ENCODE assay signal across 15 cellular contexts in genomic region chr20:54479138-54479906, GRCh38. TPM values are rescaled to one million over a fixed set of nuclear protein-coding genes. Genes with fewer than 3 reads are reported as not detected.
DNase-seq lines count a peak whose midpoint lies in the region; ATAC-seq, FAIRE-seq and TF ChIP-seq lines count a peak whose summit lies in the region.
"Had no signal": no experiment of that assay in that cellular context is flagged by ENCODE, and none has a peak within 500 bp of the region (broad histone marks: within the 10 kb centered on the region; RNA-seq: fewer than 3 reads in every experiment).

No MANE protein-coding gene starts in this region.

- H3K27me3 ChIP-seq in HepG2 (ENCODE audit: control insufficient read depth in 1 of 2, insufficient read depth in 2 of 2, low read length in 2 of 2) (peaks cover 1 to 22% of the 10 kb centered on the region in 2 experiments; a peak in 4 of 5 replicates), right lobe of liver (peaks cover 0 to 25% of the 10 kb centered on the region in 2 donors), endothelial cell of umbilical vein (ENCODE audit: control insufficient read depth in 2 of 2, insufficient read depth in 2 of 2, low read length in 2 of 2) (peaks cover 4 to 16% of the 10 kb centered on the region in 2 experiments), tibial artery (peaks cover 0 to 15% of the 10 kb centered on the region in 2 donors)

- H3K27ac ChIP-seq in HepG2 (ENCODE audit: extremely low read length, insufficient read depth, low read length) = no peak overlapping the region
- H3K27ac ChIP-seq in right lobe of liver = no peak overlapping the region
- no peak overlapping the region for H3K27ac ChIP-seq in endothelial cell of umbilical vein (ENCODE audit: insufficient read depth, low read depth, low read length)
- no peak overlapping the region for H3K27ac ChIP-seq in tibial artery
- H3K27ac ChIP-seq: coronary artery had no signal

- POLR2A ChIA-PET in HepG2 (lab: Yijun Ruan, JAX) (no interaction called here), endothelial cell of umbilical vein (lab: Charles Lee) (no interaction called here)

- H2AFZ ChIP-seq in HepG2 (ENCODE audit: low read length) = no peak overlapping the region
- no peak overlapping the region for H2AFZ ChIP-seq in endothelial cell of umbilical vein (ENCODE audit: low read depth, low read length)

- no peaks in the 10 kb centered on the region for H3K9me1 ChIP-seq in endothelial cell of umbilical vein (replicated peaks; ENCODE audit: control insufficient read depth, extremely low read depth, insufficient read depth, low read length)

- H4K20me1 ChIP-seq in HepG2 (ENCODE audit: insufficient read depth, low read length) (no peaks in the 10 kb centered on the region), endothelial cell of umbilical vein (replicated peaks; ENCODE audit: control insufficient read depth, extremely low read depth, insufficient read depth, low read length) (no peaks in the 10 kb centered on the region)

- BruUV-seq in HepG2 (replicated peaks; lab: Mats Ljungman, UMichigan) = no TSS peak
- BruUV-seq in endothelial cell of umbilical vein (replicated peaks; lab: Mats Ljungman, UMichigan) = no TSS peak

- 10% methylated on average over 9 of the region's 9 CpGs for WGBS in HepG2 (ENCODE audit: low lambda C conversion rate)
- 30% methylated on average over 9 of the region's 9 CpGs for WGBS in right lobe of liver (ENCODE audit: insufficient coverage, low coverage, low lambda C conversion rate, missing lambda C conversion rate)

- H3K4me1 ChIP-seq in HepG2 (ENCODE audit: insufficient read depth, low read length) (no peaks in the 10 kb centered on the region), right lobe of liver (no peaks in the 10 kb centered on the region), endothelial cell of umbilical vein (ENCODE audit: control insufficient read depth, extremely low read depth, insufficient read depth, low read length) (peaks cover 9% of the 10 kb centered on the region), tibial artery (peaks cover 0 to 22% (median 7%) of the 10 kb centered on the region in 4 donors)

- TF ChIP-seq POLR2A in HepG2 (IDR thresholded peaks at IDR 0.05; ENCODE audit: insufficient read depth in 1 of 2, low read depth in 2 of 2, low read length in 2 of 2) (no peak), right lobe of liver (IDR thresholded peaks at IDR 0.05) (no peak), endothelial cell of umbilical vein (IDR thresholded peaks at IDR 0.05; ENCODE audit: low read depth, low read length) (no peak)

- CTCF ChIA-PET in HepG2 (lab: Yijun Ruan, JAX; ENCODE audit: low intra/inter-chr PET ratio, low total read pairs) = interaction anchor here (2.1 kb wide), 1 partner anchor 167 kb away, joined by 8 read pairs; no protein-coding TSS in a partner anchor
- CTCF ChIA-PET in endothelial cell of umbilical vein (lab: Charles Lee) = no interaction called here

- dilution Hi-C loops in endothelial cell of umbilical vein (cut with MboI; ENCODE audit: extremely low pct_ligation_motif_present, low sequenced_read_pairs) = no loop called here

- no peak overlapping the region for H3K9ac ChIP-seq in HepG2 (ENCODE audit: insufficient read depth, low read depth, low read length)
- no peak overlapping the region for H3K9ac ChIP-seq in endothelial cell of umbilical vein (replicated peaks; ENCODE audit: extremely low read depth, insufficient read depth, low read length)

- DNase-seq in HepG2 (ENCODE audit: low spot score) (peak; percentile 42), right lobe of liver (no peak), M059J (ENCODE audit: low read depth) (peak; percentile 37), endothelial cell of umbilical vein (ENCODE audit: low read depth, low spot score) (no peak), urothelium cell line (ENCODE audit: low spot score) (peak; percentile 58), 8988T (no peak), tibial artery (no peak), C1 segment of cervical spinal cord (lab: John Stamatoyannopoulos, UW) (no peak)
- DNase-seq: activated CD8-positive, alpha-beta memory T cell treated with anti-CD3 and anti-CD28 coated beads, Interleukin-2, amount 50 U/mL, for 4 hours; left ventricle myocardium superior; NCI-H1436 treated with DMSO at 0.1 percent for 48 hours; small intestine; substantia nigra had no signal

- H3K36me3 ChIP-seq in HepG2 (replicated peaks in 1 of 2; ENCODE audit: control insufficient read depth in 1 of 2, insufficient read depth in 2 of 2, low read length in 2 of 2) = no peaks in the 10 kb centered on the region
- H3K36me3 ChIP-seq in right lobe of liver = no peaks in the 10 kb centered on the region
- no peaks in the 10 kb centered on the region for H3K36me3 ChIP-seq in endothelial cell of umbilical vein (ENCODE audit: control insufficient read depth in 2 of 2, extremely low read depth in 1 of 2, insufficient read depth in 2 of 2, low read length in 2 of 2)
- H3K36me3 ChIP-seq in tibial artery = no peaks in the 10 kb centered on the region

- H3K79me2 ChIP-seq in HepG2 (ENCODE audit: insufficient read depth, low read length) (no peaks in the 10 kb centered on the region), endothelial cell of umbilical vein (ENCODE audit: control insufficient read depth, insufficient read depth, low read length) (no peaks in the 10 kb centered on the region)

- TF ChIP-seq CTCF in HepG2 (CRISPR knock-in tag; IDR thresholded peaks at IDR 0.05) = peak; percentile 46
- TF ChIP-seq CTCF in right lobe of liver (IDR thresholded peaks at IDR 0.05) = peak in 1 of 4 donors; percentile 14
- TF ChIP-seq CTCF in endothelial cell of umbilical vein (IDR thresholded peaks at IDR 0.05; ENCODE audit: extremely low read depth in 1 of 2, insufficient read depth in 1 of 2, low read depth in 1 of 2, low read length in 2 of 2) = peak; percentile 10 to 18
- TF ChIP-seq CTCF in tibial artery (IDR thresholded peaks at IDR 0.05) = no peak

- peak; percentile 92 for FAIRE-seq in HepG2 (lab: Jason Lieb, UNC)
- FAIRE-seq in endothelial cell of umbilical vein (lab: Jason Lieb, UNC) = no peak
- no peak for FAIRE-seq in urothelium cell line (lab: Jason Lieb, UNC)
- FAIRE-seq: small intestine had no signal

- intact Hi-C loops in HepG2 (cut with micrococcal nuclease; ENCODE audit: unreplicated experiment) = loop anchor here (2.0 kb wide), 1 partner anchor 167 kb away; no protein-coding TSS in a partner anchor
- intact Hi-C loops in right lobe of liver (cut with DNase I) = no loop called here
- intact Hi-C loops in endothelial cell of umbilical vein (cut with micrococcal nuclease) = loop anchor here (5.0 kb wide), 2 partner anchors 168 to 272 kb away; partner anchors contain the start of gene PFDN4
- intact Hi-C loops in tibial artery (cut with DNase I; ENCODE audit: low total_unique reads) = no loop called here

- no peak overlapping the region for H3K4me2 ChIP-seq in HepG2 (ENCODE audit: low read depth, low read length)
- H3K4me2 ChIP-seq in endothelial cell of umbilical vein (ENCODE audit: insufficient read depth, low read length) = no peak overlapping the region

- ATAC-seq in HepG2 = peak; percentile 91
- ATAC-seq in right lobe of liver = no peak
- ATAC-seq: left ventricle myocardium superior had no signal

- TF ChIP-seq EP300 in HepG2 (IDR thresholded peaks at IDR 0.05; ENCODE audit: low read depth in 2 of 2, low read length in 2 of 2) = no peak
- no peak for TF ChIP-seq EP300 in HepG2 (CRISPR knock-in tag; IDR thresholded peaks at IDR 0.05; ENCODE audit: borderline replicate concordance)

- no peak for TF ChIP-seq RAD21 in HepG2 (CRISPR knock-in tag; IDR thresholded peaks at IDR 0.05)

- in situ Hi-C loops in HepG2 (cut with HindIII; ENCODE audit: extremely low pct_ligation_motif_present, low pct_unique_long_range_greater_than_20kb) = no loop called here

- H3K4me3 ChIP-seq in HepG2 (replicated peaks in 1 of 3; ENCODE audit: insufficient read depth in 1 of 3, low read depth in 2 of 3, low read length in 3 of 3) (no peak overlapping the region), right lobe of liver (no peak overlapping the region), endothelial cell of umbilical vein (replicated peaks in 1 of 3; ENCODE audit: insufficient read depth in 1 of 3, low read depth in 1 of 3, low read length in 3 of 3) (no peak overlapping the region), tibial artery (no peak overlapping the region)
- H3K4me3 ChIP-seq: coronary artery, SK-N-MC had no signal

- H3K9me3 ChIP-seq in HepG2 (ENCODE audit: low read length) (no peaks in the 10 kb centered on the region), right lobe of liver (no peaks in the 10 kb centered on the region), endothelial cell of umbilical vein (replicated peaks; ENCODE audit: control insufficient read depth, insufficient read depth, low read length) (no peaks in the 10 kb centered on the region), tibial artery (no peaks in the 10 kb centered on the region)

RNA-seq across cellular contexts. Expression of gene DOK5, which starts 3.9 kb away (rescaled TPM):
- total RNA-seq in HepG2 (2016; rRNA removed; fragmentation: Illumina TruSeq; extraction: Trizol) = not detected in 2 replicates
- total RNA-seq in HepG2 (2016; cell fraction: cytosol; rRNA removed; fragmentation: Illumina TruSeq; extraction: Trizol; ENCODE audit: low read depth) = not detected in 2 replicates
- total RNA-seq in HepG2 (2016; cell fraction: insoluble cytoplasmic fraction; rRNA removed; fragmentation: Illumina TruSeq; extraction: Trizol) = not detected in 2 replicates
- total RNA-seq in HepG2 (2016; cell fraction: membrane; rRNA removed; fragmentation: Illumina TruSeq; extraction: Trizol) = not detected in 2 replicates
- not detected in 2 replicates for total RNA-seq in HepG2 (2016; cell fraction: nucleus; rRNA removed; fragmentation: Illumina TruSeq; extraction: Trizol)
- polyA plus RNA-seq in HepG2 (2011; rRNA removed) = not detected in 2 replicates
- polyA plus RNA-seq in HepG2 (2011; cell fraction: cytosol; rRNA removed) = not detected in 2 replicates
- not detected in 2 replicates for polyA plus RNA-seq in HepG2 (2011; cell fraction: nucleus; rRNA removed)
- polyA plus RNA-seq in HepG2 (2012) = not detected in 2 replicates
- not detected in 2 replicates for polyA plus RNA-seq in HepG2 (2016; cell fraction: cytosol; fragmentation: Illumina TruSeq; extraction: Trizol; ENCODE audit: low read depth)
- not detected in 2 replicates for polyA plus RNA-seq in HepG2 (2016; cell fraction: insoluble cytoplasmic fraction; fragmentation: Illumina TruSeq; extraction: Trizol; ENCODE audit: low read depth)
- not detected in 2 replicates for polyA plus RNA-seq in HepG2 (2016; cell fraction: membrane; fragmentation: Illumina TruSeq; extraction: Trizol; ENCODE audit: low read depth)
- polyA plus RNA-seq in HepG2 (2016; cell fraction: nucleus; fragmentation: Illumina TruSeq; extraction: Trizol; ENCODE audit: insufficient read depth, low read depth) = not detected in 2 replicates
- polyA minus RNA-seq in HepG2 (2011; rRNA and poly(A)+ RNA removed; ENCODE audit: low replicate concordance) = not detected in 2 replicates
- not detected in 2 replicates for polyA minus RNA-seq in HepG2 (2011; cell fraction: cytosol; rRNA and poly(A)+ RNA removed)
- not detected in 2 replicates for polyA minus RNA-seq in HepG2 (2011; cell fraction: nucleus; rRNA and poly(A)+ RNA removed)
- under 1 TPM in 2 of 6 experiments, not detected in 4; 0.43 to 0.69 TPM for total RNA-seq in right lobe of liver
- total RNA-seq in M059J (2014; rRNA removed; shearing (Covaris generic)) = not detected in 2 replicates
- 5.7 and 14.2 TPM in 2 replicates for total RNA-seq in endothelial cell of umbilical vein
- polyA plus RNA-seq in endothelial cell of umbilical vein = 3.5 TPM in 2 replicates
- 4.7 and 5.5 TPM in 2 replicates for polyA plus RNA-seq in endothelial cell of umbilical vein (2011; cell fraction: cytosol; rRNA removed)
- polyA plus RNA-seq in endothelial cell of umbilical vein (2011; cell fraction: nucleus; rRNA removed) = 1.6 and 2.5 TPM in 2 replicates
- 0.63 and 2.6 TPM in 2 replicates for polyA plus RNA-seq in endothelial cell of umbilical vein (2012)
- polyA minus RNA-seq in endothelial cell of umbilical vein = 2.9 and 3.2 TPM in 2 replicates
- not detected for polyA minus RNA-seq in endothelial cell of umbilical vein (2011; cell fraction: cytosol; rRNA and poly(A)+ RNA removed)
- 1.6 and 2.4 TPM in 2 replicates for polyA minus RNA-seq in endothelial cell of umbilical vein (2011; cell fraction: nucleus; rRNA and poly(A)+ RNA removed)

Comparison
In these comparisons a context has a peak if more than half of its experiments do, and no peak if none do; other contexts are left out.
1. DNase-seq: peak in HepG2 (single experiment), M059J (single experiment) and urothelium cell line (single experiment); none in right lobe of liver (0 of 3), endothelial cell of umbilical vein (single experiment), 8988T (single experiment), tibial artery (0 of 2) and C1 segment of cervical spinal cord (0 of 14).
2. intact Hi-C loops: an anchor here in HepG2 (2.0 kb wide) and endothelial cell of umbilical vein (5.0 kb wide); none called in right lobe of liver and tibial artery.
3. CTCF ChIP-seq: peak in HepG2 (single experiment) and endothelial cell of umbilical vein (2 of 2); none in tibial artery (0 of 2).